2 cellular contexts compared by ENCODE assay signal in genomic region chr10:89431977-89432376, GRCh38.
TF ChIP-seq lines count a peak whose summit lies in the region.

No MANE protein-coding gene starts in this region.

TF ChIP-seq in A549, 52 proteins besides CTCF, POLR2A, EP300 and RAD21:
- TF ChIP-seq RFX5 (IDR thresholded peaks at IDR 0.05) (no peak), CBX8 (IDR thresholded peaks at IDR 0.05) (no peak), RCOR1 (IDR thresholded peaks at IDR 0.05; ENCODE audit: low read depth, low read length) (no peak), SMC3 (IDR thresholded peaks at IDR 0.05) (no peak), JUNB (IDR thresholded peaks at IDR 0.05) (no peak), CBX2 (IDR thresholded peaks at IDR 0.05; ENCODE audit: borderline replicate concordance, low read depth) (no peak), EHMT2 (IDR thresholded peaks at IDR 0.05; ENCODE audit: low read depth) (no peak), HOXA7 (CRISPR knock-in tag; IDR thresholded peaks at IDR 0.05) (no peak), CHD2 (IDR thresholded peaks at IDR 0.05; ENCODE audit: low read length, partially characterized antibody) (no peak), RNF2 (IDR thresholded peaks at IDR 0.05; ENCODE audit: borderline replicate concordance, low read depth) (no peak), PHF8 (IDR thresholded peaks at IDR 0.05; ENCODE audit: borderline replicate concordance, low read depth) (no peak), TP53 (CRISPR knock-in tag; IDR thresholded peaks at IDR 0.05) (no peak), RARB (CRISPR knock-in tag; IDR thresholded peaks at IDR 0.05) (no peak), HMGXB4 (CRISPR knock-in tag; IDR thresholded peaks at IDR 0.05; ENCODE audit: borderline replicate concordance) (no peak), BCL3 (IDR thresholded peaks at IDR 0.05) (no peak), ZNF302 (CRISPR knock-in tag; IDR thresholded peaks at IDR 0.05) (no peak)
TF ChIP-seq in A549: peak in this region for 0.

TF ChIP-seq in HepG2, 621 proteins besides CTCF, POLR2A, EP300 and RAD21:
- no peak for TF ChIP-seq ZNF263 (CRISPR knock-in tag; IDR thresholded peaks at IDR 0.05)
- TF ChIP-seq NR2F1 (CRISPR knock-in tag; IDR thresholded peaks at IDR 0.05): no peak
- TF ChIP-seq CEBPB (IDR thresholded peaks at IDR 0.05; ENCODE audit: borderline replicate concordance, low read depth, low read length): no peak
- TF ChIP-seq ZNF564 (CRISPR knock-in tag; IDR thresholded peaks at IDR 0.05): no peak
- TF ChIP-seq TOE1 (CRISPR knock-in tag; IDR thresholded peaks at IDR 0.05): no peak
- no peak for TF ChIP-seq HNRNPUL1 (IDR thresholded peaks at IDR 0.05; ENCODE audit: low read depth, low read length)
- TF ChIP-seq GTF3A (CRISPR knock-in tag; conservative IDR thresholded peaks at IDR 0.05): no peak
- TF ChIP-seq ZNF577 (CRISPR knock-in tag; IDR thresholded peaks at IDR 0.05; ENCODE audit: borderline replicate concordance, low read depth): no peak
- TF ChIP-seq ATF1 (CRISPR knock-in tag; IDR thresholded peaks at IDR 0.05): no peak
- TF ChIP-seq ATF6 (CRISPR knock-in tag; conservative IDR thresholded peaks at IDR 0.05): no peak
- TF ChIP-seq ZNF567 (CRISPR knock-in tag; IDR thresholded peaks at IDR 0.05; ENCODE audit: borderline replicate concordance): no peak
- TF ChIP-seq ZNF230 (CRISPR knock-in tag; IDR thresholded peaks at IDR 0.05): no peak
- no peak for TF ChIP-seq IKZF4 (CRISPR knock-in tag; IDR thresholded peaks at IDR 0.05; ENCODE audit: borderline replicate concordance, low read depth, not compliant biosample characterization)
- no peak for TF ChIP-seq ZNF83 (CRISPR knock-in tag; IDR thresholded peaks at IDR 0.05; ENCODE audit: borderline replicate concordance)
- no peak for TF ChIP-seq TRIM22 (IDR thresholded peaks at IDR 0.05)
